Comparison of ENCODE assay signal across 26 cellular contexts in the genomic region with DNA sequence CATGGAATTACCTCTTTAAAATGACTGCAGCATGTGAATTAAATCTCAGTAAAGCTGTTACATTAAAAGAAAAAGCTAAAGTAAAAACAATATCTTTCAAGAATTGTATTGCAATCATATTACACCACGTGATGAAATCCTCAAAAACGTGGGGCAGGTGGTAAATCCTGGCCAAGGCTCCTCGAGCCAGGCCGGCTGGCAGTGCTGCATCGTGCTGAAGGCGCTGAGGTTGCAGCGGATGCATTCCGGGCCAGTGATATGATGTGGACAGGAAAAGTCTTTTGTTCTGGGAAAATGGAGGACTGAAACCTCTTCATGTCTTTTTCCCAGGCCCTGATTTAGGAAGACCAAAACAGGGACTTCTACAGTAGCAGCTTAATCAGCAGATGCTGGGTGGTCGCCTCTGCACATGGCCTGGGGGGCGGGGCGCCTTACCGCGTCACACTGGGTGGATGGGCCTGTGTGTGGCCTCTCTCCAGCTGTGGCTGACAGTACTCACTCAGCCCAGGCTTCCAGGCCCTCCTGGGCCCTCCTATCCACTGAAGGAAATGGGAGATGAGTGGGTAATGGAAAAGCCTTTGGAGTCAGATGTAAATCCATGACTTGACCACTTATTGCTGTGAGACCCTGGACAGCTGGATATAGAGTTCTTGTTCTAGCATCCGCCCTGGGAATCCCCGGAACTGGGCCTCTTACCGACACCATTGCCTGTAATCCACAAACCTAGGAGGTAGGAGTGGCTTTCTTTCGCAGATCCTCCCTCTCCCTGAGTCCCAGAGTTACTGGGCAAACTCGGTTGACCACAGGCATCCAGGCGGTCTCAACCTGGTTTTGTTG. TPM values are rescaled to one million over a fixed set of nuclear protein-coding genes. Genes with fewer than 3 reads are reported as not detected.
DNase-seq lines count a peak whose midpoint lies in the region; ATAC-seq and TF ChIP-seq lines count a peak whose summit lies in the region.
"Had no signal": no experiment of that assay in that cellular context is flagged by ENCODE, and none has a peak within 500 bp of the region (broad histone marks: within the 10 kb centered on the region; RNA-seq: fewer than 3 reads in every experiment).

No MANE protein-coding gene starts in this region.

- H3K27me3 ChIP-seq in HUES6 (ENCODE audit: control insufficient read depth, insufficient read depth, low read length), result no peaks in the 10 kb centered on the region
- H3K27me3 ChIP-seq in iPS-20b (ENCODE audit: insufficient read depth, low read length), result no peaks in the 10 kb centered on the region
- no peaks in the 10 kb centered on the region for H3K27me3 ChIP-seq in neuronal stem cell (ENCODE audit: control insufficient read depth in 3 of 3, insufficient read depth in 3 of 3, low read depth in 1 of 3, low read length in 3 of 3)
- no peaks in the 10 kb centered on the region for H3K27me3 ChIP-seq in A673 (replicated peaks; ENCODE audit: insufficient read depth, low read depth, low read length, poor library complexity)
- H3K27me3 ChIP-seq: BLaER1, pancreas had no signal

- H3K9ac ChIP-seq in HUES6 (ENCODE audit: low read length) (peak overlapping the region; percentile 5), iPS-20b (ENCODE audit: low read depth, low read length) (peak overlapping the region; percentile 9; the same call in 1 of the 2 replicates), neuronal stem cell (ENCODE audit: low read depth, low read length, poor library complexity) (peak overlapping the region; percentile 17)
- H3K9ac ChIP-seq: BLaER1 had no signal

- H2BK120ac ChIP-seq in neuronal stem cell (ENCODE audit: low read depth, low read length), result no peak overlapping the region

- no peaks in the 10 kb centered on the region for H3K36me3 ChIP-seq in HUES6 (ENCODE audit: control insufficient read depth, insufficient read depth, low read length)
- H3K36me3 ChIP-seq in iPS-20b (ENCODE audit: insufficient read depth, low read depth, low read length), result no peaks in the 10 kb centered on the region
- no peaks in the 10 kb centered on the region for H3K36me3 ChIP-seq in neuronal stem cell (replicated peaks in 1 of 2; ENCODE audit: control insufficient read depth in 2 of 2, insufficient read depth in 2 of 2, low read length in 2 of 2)
- H3K36me3 ChIP-seq in A673 (ENCODE audit: insufficient read depth, low read length, poor library complexity, severe bottlenecking), result no peaks in the 10 kb centered on the region
- H3K36me3 ChIP-seq: pancreas, WERI-Rb-1 had no signal

- no peak overlapping the region for H3K18ac ChIP-seq in neuronal stem cell (ENCODE audit: low read length)

- H3K9me3 ChIP-seq in HUES6 (ENCODE audit: control insufficient read depth, insufficient read depth, low read depth, low read length) (no peaks in the 10 kb centered on the region), iPS-20b (ENCODE audit: insufficient read depth, low read depth, low read length) (no peaks in the 10 kb centered on the region), neuronal stem cell (replicated peaks in 1 of 2; ENCODE audit: control insufficient read depth in 2 of 2, insufficient read depth in 1 of 2, low read depth in 1 of 2, low read length in 2 of 2) (no peaks in the 10 kb centered on the region), A673 (ENCODE audit: low read depth, low read length, poor library complexity, severe bottlenecking) (no peaks in the 10 kb centered on the region)
- H3K9me3 ChIP-seq: BLaER1, mucosa of descending colon, pancreas had no signal

- POLR2A ChIA-PET in WTC11 (lab: Charles Lee) (interaction anchor here (1.0 kb wide), 1 partner anchor 63 kb away, joined by 3 read pairs; a partner anchor contains a TSS), A673 (lab: Charles Lee; ENCODE audit: low non-redundant PET) (no interaction called here)

- H3K36me3 Mint-ChIP-seq in WTC11, result peaks cover 7% of the 10 kb centered on the region

- no peak overlapping the region for H2BK15ac ChIP-seq in neuronal stem cell (ENCODE audit: low read length)

- peaks cover 29% of the 10 kb centered on the region for H3K4me1 Mint-ChIP-seq in WTC11

- ATAC-seq in WTC11 (peak; percentile 94), GM18498 (IDR thresholded peaks at IDR 0.05; ENCODE audit: unreplicated experiment) (no peak), HG02870 (IDR thresholded peaks at IDR 0.05; ENCODE audit: unreplicated experiment) (no peak)
- ATAC-seq: mucosa of descending colon; stimulated activated memory B cell treated with anti-CD40 and anti-IgM and Interleukin-4, amounts not matched to agents 10 μg/mL and 1 μg/mL and 100 μg/mL, for 72 hours had no signal

- WGBS in neuronal stem cell (ENCODE audit: extremely low coverage in 2 of 2, insufficient read length in 2 of 2, insufficient replicate concordance in 1 of 2), 2 donors, result no CpG with 5 or more reads among the region's 19 CpGs

- H3K4ac ChIP-seq in neuronal stem cell (ENCODE audit: low read length), result no peak overlapping the region

- H4K8ac ChIP-seq in neuronal stem cell (ENCODE audit: low read depth, low read length), result no peak overlapping the region

- DNase-seq in WTC11 (ENCODE audit: low spot score), result peak; percentile 79
- DNase-seq in neuronal stem cell (ENCODE audit: low spot score), result peak; percentile 30
- DNase-seq in GM10266 (ENCODE audit: extremely low spot score), result no peak
- no peak for DNase-seq in A673 (ENCODE audit: low spot score)
- DNase-seq: activated CD8-positive, alpha-beta T cell treated with anti-CD3 and anti-CD28 coated beads for 36 hours; amniotic stem cell; DMS153; KG1; kidney glomerular epithelial cell; mucosa of descending colon; NCI-H1048; NCI-H2107; RPMI8226; WERI-Rb-1 had no signal

- H2AFZ ChIP-seq in neuronal stem cell (ENCODE audit: low read length), result peak overlapping the region; percentile 62

- H2AK5ac ChIP-seq in neuronal stem cell (ENCODE audit: low read depth, low read length), result no peak overlapping the region

- H3K4me1 ChIP-seq in HUES6 (ENCODE audit: control insufficient read depth, insufficient read depth, low read length), result peaks cover 24% of the 10 kb centered on the region
- peaks cover 3% of the 10 kb centered on the region; the same call in 1 of the 2 replicates for H3K4me1 ChIP-seq in iPS-20b (ENCODE audit: insufficient read depth, low read length)
- peaks cover 2 to 8% of the 10 kb centered on the region in 2 donors for H3K4me1 ChIP-seq in neuronal stem cell (ENCODE audit: control insufficient read depth in 2 of 2, insufficient read depth in 1 of 2, low read depth in 1 of 2, low read length in 2 of 2)
- no peaks in the 10 kb centered on the region for H3K4me1 ChIP-seq in A673 (ENCODE audit: insufficient read depth, low read length, poor library complexity, severe bottlenecking)
- H3K4me1 ChIP-seq: pancreas had no signal

- no peaks in the 10 kb centered on the region for H3K79me1 ChIP-seq in neuronal stem cell (ENCODE audit: low read depth, low read length)

- no peaks in the 10 kb centered on the region for H3K9me3 Mint-ChIP-seq in WTC11
- H3K9me3 Mint-ChIP-seq: activated CD8-positive, alpha-beta T cell treated with anti-CD3 and anti-CD28 coated beads for 36 hours; activated T-helper 1 cell treated with anti-CD3 and anti-CD28 coated beads, Interleukin-12 subunit alpha, Interleukin-12 subunit beta, Interleukin-2, Interleukin-4 antibody, amounts not matched to agents 30 ng/mL and 10 ng/mL and 1 ng/mL, durations not matched to agents 14 hours and 24 hours and 36 hours; stimulated activated memory B cell treated with anti-CD40 and anti-IgM and Interleukin-4, amounts not matched to agents 10 μg/mL and 1 μg/mL and 100 μg/mL, for 72 hours had no signal

- H3K27me3 Mint-ChIP-seq in WTC11 (ENCODE audit: low read depth), result no peaks in the 10 kb centered on the region
- H3K27me3 Mint-ChIP-seq: activated CD8-positive, alpha-beta T cell treated with anti-CD3 and anti-CD28 coated beads for 36 hours; stimulated activated memory B cell treated with anti-CD40 and anti-IgM and Interleukin-4, amounts not matched to agents 10 μg/mL and 1 μg/mL and 100 μg/mL, for 72 hours had no signal

- peak overlapping the region; percentile 80 for H3K27ac Mint-ChIP-seq in WTC11
- H3K27ac Mint-ChIP-seq: stimulated activated memory B cell treated with anti-CD40 and anti-IgM and Interleukin-4, amounts not matched to agents 10 μg/mL and 1 μg/mL and 100 μg/mL, for 72 hours had no signal

- intact Hi-C loops in A673 (cut with micrococcal nuclease; ENCODE audit: unreplicated experiment), result no loop called here

- BruUV-seq in A673 (replicated peaks; lab: Mats Ljungman, UMichigan), result no TSS peak

- H4K91ac ChIP-seq in neuronal stem cell (ENCODE audit: low read depth, low read length, poor library complexity), result no peak overlapping the region

- H3K23ac ChIP-seq in neuronal stem cell (ENCODE audit: low read depth, low read length, poor library complexity), result no peak overlapping the region

- peak overlapping the region; percentile 0; the same call in 1 of the 2 replicates for H3K27ac ChIP-seq in HUES6 (ENCODE audit: low read depth, low read length)
- no peak overlapping the region for H3K27ac ChIP-seq in iPS-20b (ENCODE audit: low read length)
- H3K27ac ChIP-seq in neuronal stem cell (replicated peaks; ENCODE audit: low read length), result no peak overlapping the region
- H3K27ac ChIP-seq in A673 (ENCODE audit: low read depth, low read length, poor library complexity, severe bottlenecking), result no peak overlapping the region
- H3K27ac ChIP-seq: BLaER1, epithelial cell of prostate, pancreas, WERI-Rb-1 had no signal

- H3K4me3 ChIP-seq in HUES6 (ENCODE audit: low read depth, low read length), result no peak overlapping the region
- H3K4me3 ChIP-seq in iPS-20b (ENCODE audit: low read length), result no peak overlapping the region
- no peak overlapping the region for H3K4me3 ChIP-seq in neuronal stem cell (ENCODE audit: low read length in 2 of 2)
- no peak overlapping the region for H3K4me3 ChIP-seq in A673 (ENCODE audit: low read depth, low read length, poor library complexity, severe bottlenecking)
- H3K4me3 ChIP-seq: BLaER1, mucosa of descending colon, pancreas had no signal

- H3K4me2 ChIP-seq in neuronal stem cell (ENCODE audit: insufficient read depth, low read length, poor library complexity, severe bottlenecking), result no peak overlapping the region
- H3K4me2 ChIP-seq: BLaER1 had no signal

- CTCF ChIA-PET in WTC11 (lab: Charles Lee) (interaction anchor here (1.1 to 1.7 kb wide), 2 partner anchors 9 to 16 kb away, joined by 4 to 6 read pairs; no protein-coding TSS in a partner anchor), A673 (lab: Charles Lee) (no interaction called here)

- TF ChIP-seq CTCF in WTC11 (IDR thresholded peaks at IDR 0.05) (no peak), GM10266 (IDR thresholded peaks at IDR 0.05; ENCODE audit: control insufficient read depth, insufficient read depth, low read depth, missing control alignments) (no peak), A673 (conservative IDR thresholded peaks at IDR 0.05; ENCODE audit: low read depth, low read length) (no peak)

- H2BK12ac ChIP-seq in neuronal stem cell (ENCODE audit: low read length), result no peak overlapping the region

- H3K4me3 Mint-ChIP-seq in WTC11, result no peak overlapping the region
- H3K4me3 Mint-ChIP-seq: stimulated activated memory B cell treated with anti-CD40 and anti-IgM and Interleukin-4, amounts not matched to agents 10 μg/mL and 1 μg/mL and 100 μg/mL, for 72 hours had no signal

- no peak overlapping the region for H3K14ac ChIP-seq in neuronal stem cell (ENCODE audit: low read length)

- H2BK5ac ChIP-seq in neuronal stem cell (ENCODE audit: low read length), result no peak overlapping the region

RNA-seq across cellular contexts. Expression of a gene that starts 45.1 kb away (rescaled TPM):
- 0.30 to 0.59 TPM (median 0.39 TPM) in 3 replicates for total RNA-seq in WTC11 (2021)
- polyA plus RNA-seq in neuronal stem cell (2013, experiment 1 of 2), result 0.07 TPM
- 0.07 TPM for polyA plus RNA-seq in neuronal stem cell (2013, experiment 2 of 2)
- total RNA-seq in A673 (2021), result 0.37 TPM in 1 of 2 replicates, not detected in the other
- total RNA-seq: activated CD8-positive, alpha-beta T cell treated with anti-CD3 and anti-CD28 coated beads for 36 hours; glomerular endothelial cell; T-helper 1 cell treated with Interleukin-12 subunit alpha and Interleukin-12 subunit beta and Interleukin-4 antibody, amounts not matched to agents 30 ng/mL and 1 ng/mL, for 36 hours; ureter had no signal

Comparison
In these comparisons a context has a peak if more than half of its experiments do, and no peak if none do; other contexts are left out.
1. DNase-seq: peak in WTC11 (single experiment) and neuronal stem cell (single experiment); none in GM10266 (single experiment) and A673 (single experiment).
2. Peak in every context shown above with its lines, with median percentiles within 50 percentile points of each other: H3K9ac ChIP-seq.